ENCODE assay signal across 1 cellular context in the genomic region with DNA sequence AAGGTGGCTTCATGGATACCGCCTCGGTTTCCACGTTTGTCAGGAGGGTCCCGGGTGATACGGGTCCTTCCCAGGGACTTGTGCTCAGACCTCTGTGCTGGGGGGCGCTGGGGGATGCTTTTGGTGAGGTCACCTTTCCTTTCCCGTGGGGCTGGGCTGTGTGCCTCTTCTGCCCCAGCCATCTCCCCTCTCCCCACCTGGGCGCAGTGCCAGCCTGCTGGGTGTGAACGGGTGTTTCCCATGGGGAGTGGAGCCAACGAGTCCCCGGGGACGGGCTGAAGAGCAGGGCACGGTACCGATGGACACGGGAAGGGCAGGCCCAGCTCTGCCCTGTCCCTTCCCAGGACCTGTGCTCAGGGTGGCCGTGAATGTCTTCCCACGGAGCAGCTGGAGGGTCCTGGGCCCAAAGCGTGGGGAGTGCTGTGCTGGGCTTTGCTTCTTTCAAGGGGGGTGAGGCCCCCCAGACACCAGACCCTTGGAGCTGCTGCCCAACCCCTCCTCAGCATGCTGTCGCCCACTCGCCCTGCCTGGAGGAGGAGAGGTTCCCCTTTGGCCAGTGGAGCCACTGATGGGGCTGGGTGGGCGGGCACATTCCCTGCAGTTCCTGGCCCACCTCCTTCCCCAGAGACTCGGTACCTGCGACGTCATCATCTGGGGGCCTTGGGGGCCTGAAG.
TF ChIP-seq lines count a peak whose summit lies in the region.

No MANE protein-coding gene starts in this region.

TF ChIP-seq in K562, 482 proteins besides CTCF, POLR2A, EP300 and RAD21:
- TF ChIP-seq PTRF (tag; IDR thresholded peaks at IDR 0.05) (no peak), RBFOX2 (IDR thresholded peaks at IDR 0.05; ENCODE audit: low read depth, low read length) (peak; percentile 14)
